In the genomic region with DNA sequence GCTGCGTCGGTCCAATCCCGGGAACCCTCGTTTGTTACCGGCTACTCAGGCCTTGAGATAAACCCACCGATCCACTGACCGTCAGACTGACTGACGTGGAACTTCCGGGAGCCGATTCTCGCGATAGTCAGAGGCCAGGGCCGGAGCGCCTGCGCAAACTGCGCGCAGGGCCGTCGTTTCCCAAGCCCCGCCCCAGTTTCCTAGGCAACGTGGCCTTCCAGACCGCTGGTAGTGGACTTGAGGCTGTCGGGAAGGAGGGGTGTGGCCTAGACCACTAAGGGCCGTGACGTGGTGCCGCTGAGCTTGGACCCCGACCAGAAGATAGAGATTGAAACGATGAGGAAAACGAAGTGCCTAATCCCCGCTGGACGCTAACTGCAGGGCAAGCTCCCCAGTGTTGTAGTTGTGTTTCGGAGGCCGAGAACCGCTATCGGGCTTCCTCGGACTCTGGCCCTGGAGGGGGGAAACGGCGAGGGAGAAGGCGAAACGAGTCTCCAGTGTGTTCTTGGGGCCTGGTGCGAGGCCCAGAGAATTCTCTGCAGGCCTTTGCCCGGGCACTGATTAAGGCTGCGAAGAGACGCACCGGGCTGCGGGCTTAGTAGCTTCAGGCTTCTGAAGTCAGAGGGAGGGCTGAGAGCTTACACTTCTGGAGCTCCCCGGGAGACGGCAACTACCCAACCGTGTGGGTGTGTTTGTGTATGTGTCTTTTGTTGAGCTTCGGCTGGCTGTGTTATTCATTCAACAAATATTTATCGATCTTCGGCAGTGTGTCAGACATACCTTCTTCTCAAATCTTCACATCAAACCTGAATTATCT, we compare ENCODE assay signal across 1 cellular context.
TF ChIP-seq lines count a peak whose summit lies in the region.

A gene (minus strand): TSS at position 96 of the 817 bp plus-strand sequence. CDS start 97 bp downstream, outside the sequence.

TF ChIP-seq in HepG2, 621 proteins besides CTCF, POLR2A, EP300 and RAD21 (continued from another document and continues in another):
- TF ChIP-seq, protein P1, sequence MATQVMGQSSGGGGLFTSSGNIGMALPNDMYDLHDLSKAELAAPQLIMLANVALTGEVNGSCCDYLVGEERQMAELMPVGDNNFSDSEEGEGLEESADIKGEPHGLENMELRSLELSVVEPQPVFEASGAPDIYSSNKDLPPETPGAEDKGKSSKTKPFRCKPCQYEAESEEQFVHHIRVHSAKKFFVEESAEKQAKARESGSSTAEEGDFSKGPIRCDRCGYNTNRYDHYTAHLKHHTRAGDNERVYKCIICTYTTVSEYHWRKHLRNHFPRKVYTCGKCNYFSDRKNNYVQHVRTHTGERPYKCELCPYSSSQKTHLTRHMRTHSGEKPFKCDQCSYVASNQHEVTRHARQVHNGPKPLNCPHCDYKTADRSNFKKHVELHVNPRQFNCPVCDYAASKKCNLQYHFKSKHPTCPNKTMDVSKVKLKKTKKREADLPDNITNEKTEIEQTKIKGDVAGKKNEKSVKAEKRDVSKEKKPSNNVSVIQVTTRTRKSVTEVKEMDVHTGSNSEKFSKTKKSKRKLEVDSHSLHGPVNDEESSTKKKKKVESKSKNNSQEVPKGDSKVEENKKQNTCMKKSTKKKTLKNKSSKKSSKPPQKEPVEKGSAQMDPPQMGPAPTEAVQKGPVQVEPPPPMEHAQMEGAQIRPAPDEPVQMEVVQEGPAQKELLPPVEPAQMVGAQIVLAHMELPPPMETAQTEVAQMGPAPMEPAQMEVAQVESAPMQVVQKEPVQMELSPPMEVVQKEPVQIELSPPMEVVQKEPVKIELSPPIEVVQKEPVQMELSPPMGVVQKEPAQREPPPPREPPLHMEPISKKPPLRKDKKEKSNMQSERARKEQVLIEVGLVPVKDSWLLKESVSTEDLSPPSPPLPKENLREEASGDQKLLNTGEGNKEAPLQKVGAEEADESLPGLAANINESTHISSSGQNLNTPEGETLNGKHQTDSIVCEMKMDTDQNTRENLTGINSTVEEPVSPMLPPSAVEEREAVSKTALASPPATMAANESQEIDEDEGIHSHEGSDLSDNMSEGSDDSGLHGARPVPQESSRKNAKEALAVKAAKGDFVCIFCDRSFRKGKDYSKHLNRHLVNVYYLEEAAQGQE (IDR thresholded peaks at IDR 0.05; ENCODE audit: borderline replicate concordance in 1 of 2, low read depth in 1 of 2, low read length in 2 of 2) = peak in 1 of 2 experiments; percentile 40; a peak in 1 of 4 replicates
- TF ChIP-seq ZNF598 (CRISPR knock-in tag; IDR thresholded peaks at IDR 0.05; ENCODE audit: borderline replicate concordance) = 0 out of 2 replicates have a peak, but pooled peaks have one; percentile 69
- TF ChIP-seq ZFP1 (CRISPR knock-in tag; IDR thresholded peaks at IDR 0.05) = no peak; the same call in 1 of the 2 replicates
- TF ChIP-seq U2AF1 (optimal IDR thresholded peaks at IDR 0.05; ENCODE audit: low read depth, low read length) = peak; percentile 78
- TF ChIP-seq, protein P2, sequence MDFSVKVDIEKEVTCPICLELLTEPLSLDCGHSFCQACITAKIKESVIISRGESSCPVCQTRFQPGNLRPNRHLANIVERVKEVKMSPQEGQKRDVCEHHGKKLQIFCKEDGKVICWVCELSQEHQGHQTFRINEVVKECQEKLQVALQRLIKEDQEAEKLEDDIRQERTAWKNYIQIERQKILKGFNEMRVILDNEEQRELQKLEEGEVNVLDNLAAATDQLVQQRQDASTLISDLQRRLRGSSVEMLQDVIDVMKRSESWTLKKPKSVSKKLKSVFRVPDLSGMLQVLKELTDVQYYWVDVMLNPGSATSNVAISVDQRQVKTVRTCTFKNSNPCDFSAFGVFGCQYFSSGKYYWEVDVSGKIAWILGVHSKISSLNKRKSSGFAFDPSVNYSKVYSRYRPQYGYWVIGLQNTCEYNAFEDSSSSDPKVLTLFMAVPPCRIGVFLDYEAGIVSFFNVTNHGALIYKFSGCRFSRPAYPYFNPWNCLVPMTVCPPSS (IDR thresholded peaks at IDR 0.05) = no peak
- TF ChIP-seq, protein P3, sequence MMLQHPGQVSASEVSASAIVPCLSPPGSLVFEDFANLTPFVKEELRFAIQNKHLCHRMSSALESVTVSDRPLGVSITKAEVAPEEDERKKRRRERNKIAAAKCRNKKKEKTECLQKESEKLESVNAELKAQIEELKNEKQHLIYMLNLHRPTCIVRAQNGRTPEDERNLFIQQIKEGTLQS (CRISPR knock-in tag; IDR thresholded peaks at IDR 0.05) = no peak
- TF ChIP-seq, protein P4, sequence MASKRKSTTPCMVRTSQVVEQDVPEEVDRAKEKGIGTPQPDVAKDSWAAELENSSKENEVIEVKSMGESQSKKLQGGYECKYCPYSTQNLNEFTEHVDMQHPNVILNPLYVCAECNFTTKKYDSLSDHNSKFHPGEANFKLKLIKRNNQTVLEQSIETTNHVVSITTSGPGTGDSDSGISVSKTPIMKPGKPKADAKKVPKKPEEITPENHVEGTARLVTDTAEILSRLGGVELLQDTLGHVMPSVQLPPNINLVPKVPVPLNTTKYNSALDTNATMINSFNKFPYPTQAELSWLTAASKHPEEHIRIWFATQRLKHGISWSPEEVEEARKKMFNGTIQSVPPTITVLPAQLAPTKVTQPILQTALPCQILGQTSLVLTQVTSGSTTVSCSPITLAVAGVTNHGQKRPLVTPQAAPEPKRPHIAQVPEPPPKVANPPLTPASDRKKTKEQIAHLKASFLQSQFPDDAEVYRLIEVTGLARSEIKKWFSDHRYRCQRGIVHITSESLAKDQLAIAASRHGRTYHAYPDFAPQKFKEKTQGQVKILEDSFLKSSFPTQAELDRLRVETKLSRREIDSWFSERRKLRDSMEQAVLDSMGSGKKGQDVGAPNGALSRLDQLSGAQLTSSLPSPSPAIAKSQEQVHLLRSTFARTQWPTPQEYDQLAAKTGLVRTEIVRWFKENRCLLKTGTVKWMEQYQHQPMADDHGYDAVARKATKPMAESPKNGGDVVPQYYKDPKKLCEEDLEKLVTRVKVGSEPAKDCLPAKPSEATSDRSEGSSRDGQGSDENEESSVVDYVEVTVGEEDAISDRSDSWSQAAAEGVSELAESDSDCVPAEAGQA (IDR thresholded peaks at IDR 0.05; ENCODE audit: low read depth) = no peak
- TF ChIP-seq, protein P4 (CRISPR knock-in tag; IDR thresholded peaks at IDR 0.05; ENCODE audit: borderline replicate concordance) = 0 out of 2 replicates have a peak, but pooled peaks have one; percentile 59
- TF ChIP-seq FOXK2 (IDR thresholded peaks at IDR 0.05) = no peak
- peak; percentile 88 for TF ChIP-seq ASH2L (IDR thresholded peaks at IDR 0.05; ENCODE audit: insufficient read length, low read depth, low read length)
- TF ChIP-seq RFX3 (CRISPR knock-in tag; IDR thresholded peaks at IDR 0.05) = peak; percentile 88
- TF ChIP-seq IRX3 (CRISPR knock-in tag; IDR thresholded peaks at IDR 0.05; ENCODE audit: borderline replicate concordance, low read depth) = peak; percentile 29; the same call in 1 of the 2 replicates
- TF ChIP-seq, protein P5, sequence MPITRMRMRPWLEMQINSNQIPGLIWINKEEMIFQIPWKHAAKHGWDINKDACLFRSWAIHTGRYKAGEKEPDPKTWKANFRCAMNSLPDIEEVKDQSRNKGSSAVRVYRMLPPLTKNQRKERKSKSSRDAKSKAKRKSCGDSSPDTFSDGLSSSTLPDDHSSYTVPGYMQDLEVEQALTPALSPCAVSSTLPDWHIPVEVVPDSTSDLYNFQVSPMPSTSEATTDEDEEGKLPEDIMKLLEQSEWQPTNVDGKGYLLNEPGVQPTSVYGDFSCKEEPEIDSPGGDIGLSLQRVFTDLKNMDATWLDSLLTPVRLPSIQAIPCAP (CRISPR knock-in tag; IDR thresholded peaks at IDR 0.05; ENCODE audit: low read depth) = no peak
- TF ChIP-seq MIER3 (CRISPR knock-in tag; IDR thresholded peaks at IDR 0.05; ENCODE audit: borderline replicate concordance) = peak; percentile 34; the same call in 1 of the 2 replicates
- TF ChIP-seq CENPT (CRISPR knock-in tag; IDR thresholded peaks at IDR 0.05; ENCODE audit: low read depth) = no peak
- TF ChIP-seq, protein P6, sequence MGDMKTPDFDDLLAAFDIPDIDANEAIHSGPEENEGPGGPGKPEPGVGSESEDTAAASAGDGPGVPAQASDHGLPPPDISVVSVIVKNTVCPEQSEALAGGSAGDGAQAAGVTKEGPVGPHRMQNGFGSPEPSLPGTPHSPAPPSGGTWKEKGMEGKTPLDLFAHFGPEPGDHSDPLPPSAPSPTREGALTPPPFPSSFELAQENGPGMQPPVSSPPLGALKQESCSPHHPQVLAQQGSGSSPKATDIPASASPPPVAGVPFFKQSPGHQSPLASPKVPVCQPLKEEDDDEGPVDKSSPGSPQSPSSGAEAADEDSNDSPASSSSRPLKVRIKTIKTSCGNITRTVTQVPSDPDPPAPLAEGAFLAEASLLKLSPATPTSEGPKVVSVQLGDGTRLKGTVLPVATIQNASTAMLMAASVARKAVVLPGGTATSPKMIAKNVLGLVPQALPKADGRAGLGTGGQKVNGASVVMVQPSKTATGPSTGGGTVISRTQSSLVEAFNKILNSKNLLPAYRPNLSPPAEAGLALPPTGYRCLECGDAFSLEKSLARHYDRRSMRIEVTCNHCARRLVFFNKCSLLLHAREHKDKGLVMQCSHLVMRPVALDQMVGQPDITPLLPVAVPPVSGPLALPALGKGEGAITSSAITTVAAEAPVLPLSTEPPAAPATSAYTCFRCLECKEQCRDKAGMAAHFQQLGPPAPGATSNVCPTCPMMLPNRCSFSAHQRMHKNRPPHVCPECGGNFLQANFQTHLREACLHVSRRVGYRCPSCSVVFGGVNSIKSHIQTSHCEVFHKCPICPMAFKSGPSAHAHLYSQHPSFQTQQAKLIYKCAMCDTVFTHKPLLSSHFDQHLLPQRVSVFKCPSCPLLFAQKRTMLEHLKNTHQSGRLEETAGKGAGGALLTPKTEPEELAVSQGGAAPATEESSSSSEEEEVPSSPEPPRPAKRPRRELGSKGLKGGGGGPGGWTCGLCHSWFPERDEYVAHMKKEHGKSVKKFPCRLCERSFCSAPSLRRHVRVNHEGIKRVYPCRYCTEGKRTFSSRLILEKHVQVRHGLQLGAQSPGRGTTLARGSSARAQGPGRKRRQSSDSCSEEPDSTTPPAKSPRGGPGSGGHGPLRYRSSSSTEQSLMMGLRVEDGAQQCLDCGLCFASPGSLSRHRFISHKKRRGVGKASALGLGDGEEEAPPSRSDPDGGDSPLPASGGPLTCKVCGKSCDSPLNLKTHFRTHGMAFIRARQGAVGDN (CRISPR knock-in tag; IDR thresholded peaks at IDR 0.05) = peak; percentile 90
- TF ChIP-seq, protein P7, sequence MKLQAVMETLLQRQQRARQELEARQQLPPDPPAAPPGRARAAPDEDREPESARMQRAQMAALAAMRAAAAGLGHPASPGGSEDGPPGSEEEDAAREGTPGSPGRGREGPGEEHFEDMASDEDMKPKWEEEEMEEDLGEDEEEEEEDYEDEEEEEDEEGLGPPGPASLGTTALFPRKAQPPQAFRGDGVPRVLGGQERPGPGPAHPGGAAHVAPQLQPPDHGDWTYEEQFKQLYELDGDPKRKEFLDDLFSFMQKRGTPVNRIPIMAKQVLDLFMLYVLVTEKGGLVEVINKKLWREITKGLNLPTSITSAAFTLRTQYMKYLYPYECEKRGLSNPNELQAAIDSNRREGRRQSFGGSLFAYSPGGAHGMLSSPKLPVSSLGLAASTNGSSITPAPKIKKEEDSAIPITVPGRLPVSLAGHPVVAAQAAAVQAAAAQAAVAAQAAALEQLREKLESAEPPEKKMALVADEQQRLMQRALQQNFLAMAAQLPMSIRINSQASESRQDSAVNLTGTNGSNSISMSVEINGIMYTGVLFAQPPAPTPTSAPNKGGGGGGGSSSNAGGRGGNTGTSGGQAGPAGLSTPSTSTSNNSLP (IDR thresholded peaks at IDR 0.05; ENCODE audit: low read depth, low read length) = peak; percentile 65
- TF ChIP-seq SPEN (CRISPR knock-in tag; IDR thresholded peaks at IDR 0.05; ENCODE audit: low read depth) = peak; percentile 93
- TF ChIP-seq, protein P8, sequence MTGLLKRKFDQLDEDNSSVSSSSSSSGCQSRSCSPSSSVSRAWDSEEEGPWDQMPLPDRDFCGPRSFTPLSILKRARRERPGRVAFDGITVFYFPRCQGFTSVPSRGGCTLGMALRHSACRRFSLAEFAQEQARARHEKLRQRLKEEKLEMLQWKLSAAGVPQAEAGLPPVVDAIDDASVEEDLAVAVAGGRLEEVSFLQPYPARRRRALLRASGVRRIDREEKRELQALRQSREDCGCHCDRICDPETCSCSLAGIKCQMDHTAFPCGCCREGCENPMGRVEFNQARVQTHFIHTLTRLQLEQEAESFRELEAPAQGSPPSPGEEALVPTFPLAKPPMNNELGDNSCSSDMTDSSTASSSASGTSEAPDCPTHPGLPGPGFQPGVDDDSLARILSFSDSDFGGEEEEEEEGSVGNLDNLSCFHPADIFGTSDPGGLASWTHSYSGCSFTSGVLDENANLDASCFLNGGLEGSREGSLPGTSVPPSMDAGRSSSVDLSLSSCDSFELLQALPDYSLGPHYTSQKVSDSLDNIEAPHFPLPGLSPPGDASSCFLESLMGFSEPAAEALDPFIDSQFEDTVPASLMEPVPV (CRISPR knock-in tag; IDR thresholded peaks at IDR 0.05) = peak; percentile 59
- TF ChIP-seq AGO1 (IDR thresholded peaks at IDR 0.05; ENCODE audit: low read depth, low read length, poor library complexity, severe bottlenecking) = peak; percentile 51
- TF ChIP-seq, protein P9, sequence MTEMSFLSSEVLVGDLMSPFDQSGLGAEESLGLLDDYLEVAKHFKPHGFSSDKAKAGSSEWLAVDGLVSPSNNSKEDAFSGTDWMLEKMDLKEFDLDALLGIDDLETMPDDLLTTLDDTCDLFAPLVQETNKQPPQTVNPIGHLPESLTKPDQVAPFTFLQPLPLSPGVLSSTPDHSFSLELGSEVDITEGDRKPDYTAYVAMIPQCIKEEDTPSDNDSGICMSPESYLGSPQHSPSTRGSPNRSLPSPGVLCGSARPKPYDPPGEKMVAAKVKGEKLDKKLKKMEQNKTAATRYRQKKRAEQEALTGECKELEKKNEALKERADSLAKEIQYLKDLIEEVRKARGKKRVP (CRISPR knock-in tag; IDR thresholded peaks at IDR 0.05) = no peak; a peak in 1 of 4 replicates
- no peak; the same call in 1 of the 2 replicates for TF ChIP-seq ZBTB7B (CRISPR knock-in tag; IDR thresholded peaks at IDR 0.05)
- no peak for TF ChIP-seq ZNF446 (CRISPR knock-in tag; IDR thresholded peaks at IDR 0.05)
- peak; percentile 89 for TF ChIP-seq TAF1 (CRISPR knock-in tag; IDR thresholded peaks at IDR 0.05)
- TF ChIP-seq MEIS2 (CRISPR knock-in tag; IDR thresholded peaks at IDR 0.05) = peak; percentile 78
- TF ChIP-seq SALL1 (CRISPR knock-in tag; IDR thresholded peaks at IDR 0.05) = peak; percentile 66; the same call in 1 of the 2 replicates
